Comparison of ENCODE assay signal across 8 cellular contexts in genomic region chr3:66378256-66378655, GRCh38.
DNase-seq lines count a peak whose midpoint lies in the region; ATAC-seq and TF ChIP-seq lines count a peak whose summit lies in the region.

No MANE protein-coding gene starts in this region.

- no peak overlapping the region for H3K4me3 ChIP-seq in coronary artery

- CTCF ChIA-PET in activated CD4-positive, alpha-beta T cell treated with anti-CD3 and anti-CD28 coated beads for 36 hours (lab: Charles Lee) = interaction anchor here (0.6 to 3.0 kb wide), 18 partner anchors 8 to 282 kb away, joined by 3 to 24 read pairs (median 4); no protein-coding TSS in a partner anchor

- H3K4me3 Mint-ChIP-seq in activated CD4-positive, alpha-beta T cell treated with anti-CD3 and anti-CD28 coated beads for 36 hours = no peak overlapping the region
- no peak overlapping the region for H3K4me3 Mint-ChIP-seq in progenitor cell of endocrine pancreas (ENCODE audit: low read depth)

- POLR2A ChIA-PET in activated CD4-positive, alpha-beta T cell treated with anti-CD3 and anti-CD28 coated beads for 36 hours (lab: Charles Lee) = interaction anchor here (0.8 kb wide), 1 partner anchor 99 kb away, joined by 3 read pairs; no protein-coding TSS in a partner anchor

- H3K27ac ChIP-seq in coronary artery = no peak overlapping the region

- peak; percentile 56 for DNase-seq in activated CD4-positive, alpha-beta T cell treated with anti-CD3 and anti-CD28 coated beads for 36 hours
- no peak for DNase-seq in activated CD4-positive, alpha-beta T cell treated with anti-CD3 and anti-CD28 coated beads for 1 hour
- DNase-seq in T-helper 9 cell (peak; percentile 52), coronary artery (ENCODE audit: low spot score) (no peak), progenitor cell of endocrine pancreas (ENCODE audit: low spot score, unreplicated experiment) (no peak), NK-92 (lab: John Stamatoyannopoulos, UW; ENCODE audit: unreplicated experiment) (no peak)

- ATAC-seq in activated CD4-positive, alpha-beta T cell treated with anti-CD3 and anti-CD28 coated beads for 36 hours = peak; percentile 30
- no peak for ATAC-seq in GM18498 (IDR thresholded peaks at IDR 0.05; ENCODE audit: unreplicated experiment)
- no peak for ATAC-seq in HG03439 (IDR thresholded peaks at IDR 0.05; ENCODE audit: unreplicated experiment)

- no peaks in the 10 kb centered on the region for H3K9me3 Mint-ChIP-seq in activated CD4-positive, alpha-beta T cell treated with anti-CD3 and anti-CD28 coated beads for 36 hours (ENCODE audit: low read depth)
- no peaks in the 10 kb centered on the region for H3K9me3 Mint-ChIP-seq in progenitor cell of endocrine pancreas (ENCODE audit: low read depth)

- TF ChIP-seq CTCF in coronary artery (IDR thresholded peaks at IDR 0.05) (peak; percentile 13), progenitor cell of endocrine pancreas (IDR thresholded peaks at IDR 0.05; ENCODE audit: unreplicated experiment) (peak; percentile 65)

- intact Hi-C loops in activated CD4-positive, alpha-beta T cell treated with anti-CD3 and anti-CD28 coated beads for 36 hours (cut with DNase I, micrococcal nuclease) = loop anchor here (1.0 to 5.0 kb wide), 2 partner anchors 102 to 121 kb away; no protein-coding TSS in a partner anchor

- H3K27me3 Mint-ChIP-seq in activated CD4-positive, alpha-beta T cell treated with anti-CD3 and anti-CD28 coated beads for 36 hours = no peaks in the 10 kb centered on the region
- H3K27me3 Mint-ChIP-seq in progenitor cell of endocrine pancreas = no peaks in the 10 kb centered on the region

- H3K27ac Mint-ChIP-seq in activated CD4-positive, alpha-beta T cell treated with anti-CD3 and anti-CD28 coated beads for 36 hours = peak overlapping the region; percentile 67
- no peak overlapping the region for H3K27ac Mint-ChIP-seq in progenitor cell of endocrine pancreas

- H3K4me1 Mint-ChIP-seq in activated CD4-positive, alpha-beta T cell treated with anti-CD3 and anti-CD28 coated beads for 36 hours = peaks cover 8% of the 10 kb centered on the region
- no peaks in the 10 kb centered on the region for H3K4me1 Mint-ChIP-seq in progenitor cell of endocrine pancreas (ENCODE audit: low read depth)

- H3K36me3 Mint-ChIP-seq in activated CD4-positive, alpha-beta T cell treated with anti-CD3 and anti-CD28 coated beads for 36 hours (ENCODE audit: low read depth) = peaks cover 67% of the 10 kb centered on the region
- H3K36me3 Mint-ChIP-seq in progenitor cell of endocrine pancreas (ENCODE audit: insufficient read depth) = peaks cover 25% of the 10 kb centered on the region

Comparison
In these comparisons a context has a peak if more than half of its experiments do, and no peak if none do; other contexts are left out.
1. DNase-seq: peak in activated CD4-positive, alpha-beta T cell treated with anti-CD3 and anti-CD28 coated beads for 36 hours (single experiment) and T-helper 9 cell (single experiment); none in activated CD4-positive, alpha-beta T cell treated with anti-CD3 and anti-CD28 coated beads for 1 hour (single experiment), coronary artery (single experiment), progenitor cell of endocrine pancreas (single experiment) and NK-92 (single experiment).